ENCODE assay signal across 8 cellular contexts in genomic region chr13:99501135-99501951, GRCh38. TPM values are rescaled to one million over a fixed set of nuclear protein-coding genes. Genes with fewer than 3 reads are reported as not detected.
DNase-seq lines count a peak whose midpoint lies in the region; ATAC-seq and TF ChIP-seq lines count a peak whose summit lies in the region.

Gene TM9SF2 (plus strand): TSS chr13:99501472. CDS start chr13:99501607, 135 bp downstream.

- peaks cover 3% of the 10 kb centered on the region for H3K36me3 Mint-ChIP-seq in WTC11

- no peaks in the 10 kb centered on the region for H3K27me3 Mint-ChIP-seq in WTC11 (ENCODE audit: low read depth)

- H3K9me3 Mint-ChIP-seq in WTC11 = peaks cover 12% of the 10 kb centered on the region

- ATAC-seq in GM18907 (IDR thresholded peaks at IDR 0.05; ENCODE audit: unreplicated experiment) = peak; percentile 61
- peak; percentile 61 for ATAC-seq in HG03159 (IDR thresholded peaks at IDR 0.05; ENCODE audit: unreplicated experiment)
- peak; percentile 80 for ATAC-seq in WTC11

- peak; percentile 77 for DNase-seq in AG04449 (ENCODE audit: low read depth, low spot score)
- peak; percentile 95 for DNase-seq in NCI-H226
- DNase-seq in WTC11 (ENCODE audit: low spot score) = peak; percentile 100
- peak; percentile 97 to 98 for DNase-seq in cardiac fibroblast (ENCODE audit: low read depth in 2 of 2)
- peak; percentile 96 for DNase-seq in iPS-NIHi7 (ENCODE audit: extremely low spot score)
- DNase-seq in smooth muscle cell of the brain vasculature (ENCODE audit: low read depth, low spot score) = peak; percentile 89

- CTCF ChIA-PET in AG04449 (lab: Yijun Ruan, JAX) = interaction anchor here (0.6 to 10.9 kb wide), 8 partner anchors 9 to 325 kb away, joined by 3 to 116 read pairs (median 9); no protein-coding TSS in a partner anchor
- CTCF ChIA-PET in WTC11 (lab: Charles Lee) = interaction anchor here (0.6 to 0.8 kb wide), 2 partner anchors 58 to 59 kb away, joined by 3 to 4 read pairs; no protein-coding TSS in a partner anchor

- H3K4me3 Mint-ChIP-seq in WTC11 = peak within 1 kb of the TSS; percentile 93

- TF ChIP-seq CTCF in AG04449 (IDR thresholded peaks at IDR 0.05; ENCODE audit: insufficient read depth, low read length, missing control alignments) (no peak), WTC11 (IDR thresholded peaks at IDR 0.05) (no peak), cardiac fibroblast (IDR thresholded peaks at IDR 0.05; ENCODE audit: low read depth, low read length) (no peak)

- POLR2A ChIA-PET in AG04449 (lab: Yijun Ruan, JAX) = no interaction called here
- POLR2A ChIA-PET in WTC11 (lab: Charles Lee) = interaction anchor here (1.1 kb wide), 1 partner anchor 12 kb away, joined by 3 read pairs; no protein-coding TSS in a partner anchor

- H3K27ac Mint-ChIP-seq in WTC11 = peak within 1 kb of the TSS; percentile 95

- H3K4me3 ChIP-seq in AG04449 (ENCODE audit: low read depth, low read length) (peak within 1 kb of the TSS; percentile 92), cardiac fibroblast (replicated peaks in 1 of 2; ENCODE audit: low read depth in 2 of 2, low read length in 2 of 2) (peak within 1 kb of the TSS; percentile 93 to 97)

- peaks cover 33% of the 10 kb centered on the region for H3K4me1 Mint-ChIP-seq in WTC11

TF ChIP-seq in WTC11, 78 proteins besides CTCF, POLR2A, EP300 and RAD21 (continues in another document):
- TF ChIP-seq FOXP1 (CRISPR knock-in tag; IDR thresholded peaks at IDR 0.05; ENCODE audit: borderline replicate concordance) = peak; percentile 34; the same call in 1 of the 2 replicates
- TF ChIP-seq JUN (CRISPR knock-in tag; IDR thresholded peaks at IDR 0.05) = no peak
- TF ChIP-seq AR (CRISPR knock-in tag; IDR thresholded peaks at IDR 0.05) = no peak
- no peak for TF ChIP-seq ZNF263 (CRISPR knock-in tag; IDR thresholded peaks at IDR 0.05; ENCODE audit: low read depth)
- TF ChIP-seq ETV6 (CRISPR knock-in tag; IDR thresholded peaks at IDR 0.05) = peak; percentile 76
- TF ChIP-seq IRF2 (CRISPR knock-in tag; IDR thresholded peaks at IDR 0.05; ENCODE audit: borderline replicate concordance, low read depth) = no peak
- TF ChIP-seq, protein P1, sequence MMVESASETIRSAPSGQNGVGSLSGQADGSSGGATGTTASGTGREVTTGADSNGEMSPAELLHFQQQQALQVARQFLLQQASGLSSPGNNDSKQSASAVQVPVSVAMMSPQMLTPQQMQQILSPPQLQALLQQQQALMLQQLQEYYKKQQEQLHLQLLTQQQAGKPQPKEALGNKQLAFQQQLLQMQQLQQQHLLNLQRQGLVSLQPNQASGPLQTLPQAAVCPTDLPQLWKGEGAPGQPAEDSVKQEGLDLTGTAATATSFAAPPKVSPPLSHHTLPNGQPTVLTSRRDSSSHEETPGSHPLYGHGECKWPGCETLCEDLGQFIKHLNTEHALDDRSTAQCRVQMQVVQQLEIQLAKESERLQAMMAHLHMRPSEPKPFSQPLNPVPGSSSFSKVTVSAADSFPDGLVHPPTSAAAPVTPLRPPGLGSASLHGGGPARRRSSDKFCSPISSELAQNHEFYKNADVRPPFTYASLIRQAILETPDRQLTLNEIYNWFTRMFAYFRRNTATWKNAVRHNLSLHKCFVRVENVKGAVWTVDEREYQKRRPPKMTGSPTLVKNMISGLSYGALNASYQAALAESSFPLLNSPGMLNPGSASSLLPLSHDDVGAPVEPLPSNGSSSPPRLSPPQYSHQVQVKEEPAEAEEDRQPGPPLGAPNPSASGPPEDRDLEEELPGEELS (CRISPR knock-in tag; IDR thresholded peaks at IDR 0.05) = peak; percentile 20; the same call in 1 of the 2 replicates
- TF ChIP-seq, protein P2, sequence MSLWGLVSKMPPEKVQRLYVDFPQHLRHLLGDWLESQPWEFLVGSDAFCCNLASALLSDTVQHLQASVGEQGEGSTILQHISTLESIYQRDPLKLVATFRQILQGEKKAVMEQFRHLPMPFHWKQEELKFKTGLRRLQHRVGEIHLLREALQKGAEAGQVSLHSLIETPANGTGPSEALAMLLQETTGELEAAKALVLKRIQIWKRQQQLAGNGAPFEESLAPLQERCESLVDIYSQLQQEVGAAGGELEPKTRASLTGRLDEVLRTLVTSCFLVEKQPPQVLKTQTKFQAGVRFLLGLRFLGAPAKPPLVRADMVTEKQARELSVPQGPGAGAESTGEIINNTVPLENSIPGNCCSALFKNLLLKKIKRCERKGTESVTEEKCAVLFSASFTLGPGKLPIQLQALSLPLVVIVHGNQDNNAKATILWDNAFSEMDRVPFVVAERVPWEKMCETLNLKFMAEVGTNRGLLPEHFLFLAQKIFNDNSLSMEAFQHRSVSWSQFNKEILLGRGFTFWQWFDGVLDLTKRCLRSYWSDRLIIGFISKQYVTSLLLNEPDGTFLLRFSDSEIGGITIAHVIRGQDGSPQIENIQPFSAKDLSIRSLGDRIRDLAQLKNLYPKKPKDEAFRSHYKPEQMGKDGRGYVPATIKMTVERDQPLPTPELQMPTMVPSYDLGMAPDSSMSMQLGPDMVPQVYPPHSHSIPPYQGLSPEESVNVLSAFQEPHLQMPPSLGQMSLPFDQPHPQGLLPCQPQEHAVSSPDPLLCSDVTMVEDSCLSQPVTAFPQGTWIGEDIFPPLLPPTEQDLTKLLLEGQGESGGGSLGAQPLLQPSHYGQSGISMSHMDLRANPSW (CRISPR knock-in tag; conservative IDR thresholded peaks at IDR 0.05; ENCODE audit: low read depth) = peak; percentile 73; the same call in 1 of the 2 replicates
- TF ChIP-seq, protein P3, sequence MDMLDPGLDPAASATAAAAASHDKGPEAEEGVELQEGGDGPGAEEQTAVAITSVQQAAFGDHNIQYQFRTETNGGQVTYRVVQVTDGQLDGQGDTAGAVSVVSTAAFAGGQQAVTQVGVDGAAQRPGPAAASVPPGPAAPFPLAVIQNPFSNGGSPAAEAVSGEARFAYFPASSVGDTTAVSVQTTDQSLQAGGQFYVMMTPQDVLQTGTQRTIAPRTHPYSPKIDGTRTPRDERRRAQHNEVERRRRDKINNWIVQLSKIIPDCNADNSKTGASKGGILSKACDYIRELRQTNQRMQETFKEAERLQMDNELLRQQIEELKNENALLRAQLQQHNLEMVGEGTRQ (CRISPR knock-in tag; IDR thresholded peaks at IDR 0.05) = 0 out of 2 replicates have a peak, but pooled peaks have one; percentile 5
- peak; percentile 71; the same call in 1 of the 2 replicates for TF ChIP-seq CREM (CRISPR knock-in tag; IDR thresholded peaks at IDR 0.05)
- TF ChIP-seq TEAD1 (CRISPR knock-in tag; IDR thresholded peaks at IDR 0.05) = peak; percentile 39; the same call in 1 of the 2 replicates
- TF ChIP-seq TEAD4 (CRISPR knock-in tag; IDR thresholded peaks at IDR 0.05) = 0 out of 2 replicates have a peak, but pooled peaks have one; percentile 38
- no peak for TF ChIP-seq NFYB (CRISPR knock-in tag; conservative IDR thresholded peaks at IDR 0.05; ENCODE audit: low read depth)
- TF ChIP-seq CREB1 (CRISPR knock-in tag; IDR thresholded peaks at IDR 0.05) = no peak
- TF ChIP-seq, protein P4, sequence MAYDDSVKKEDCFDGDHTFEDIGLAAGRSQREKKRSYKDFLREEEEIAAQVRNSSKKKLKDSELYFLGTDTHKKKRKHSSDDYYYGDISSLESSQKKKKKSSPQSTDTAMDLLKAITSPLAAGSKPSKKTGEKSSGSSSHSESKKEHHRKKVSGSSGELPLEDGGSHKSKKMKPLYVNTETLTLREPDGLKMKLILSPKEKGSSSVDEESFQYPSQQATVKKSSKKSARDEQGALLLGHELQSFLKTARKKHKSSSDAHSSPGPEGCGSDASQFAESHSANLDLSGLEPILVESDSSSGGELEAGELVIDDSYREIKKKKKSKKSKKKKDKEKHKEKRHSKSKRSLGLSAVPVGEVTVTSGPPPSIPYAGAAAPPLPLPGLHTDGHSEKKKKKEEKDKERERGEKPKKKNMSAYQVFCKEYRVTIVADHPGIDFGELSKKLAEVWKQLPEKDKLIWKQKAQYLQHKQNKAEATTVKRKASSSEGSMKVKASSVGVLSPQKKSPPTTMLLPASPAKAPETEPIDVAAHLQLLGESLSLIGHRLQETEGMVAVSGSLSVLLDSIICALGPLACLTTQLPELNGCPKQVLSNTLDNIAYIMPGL (CRISPR knock-in tag; IDR thresholded peaks at IDR 0.05) = peak; percentile 67
- TF ChIP-seq ZBTB21 (CRISPR knock-in tag; IDR thresholded peaks at IDR 0.05; ENCODE audit: borderline replicate concordance) = no peak
- TF ChIP-seq ESRRA (CRISPR knock-in tag; IDR thresholded peaks at IDR 0.05; ENCODE audit: borderline replicate concordance) = 0 out of 2 replicates have a peak, but pooled peaks have one; percentile 41

RNA-seq across cellular contexts. Expression of gene TM9SF2, which starts in this region (rescaled TPM):
- total RNA-seq in WTC11 (2021) = 81.9 to 84.0 TPM (median 81.9 TPM) in 3 replicates

Comparison
In these comparisons a context has a peak if more than half of its experiments do, and no peak if none do; other contexts are left out.
1. Peak in every context shown above with its lines: DNase-seq, ATAC-seq and H3K4me3 ChIP-seq.